ENCODE assay signal across 8 cellular contexts in the genomic region with DNA sequence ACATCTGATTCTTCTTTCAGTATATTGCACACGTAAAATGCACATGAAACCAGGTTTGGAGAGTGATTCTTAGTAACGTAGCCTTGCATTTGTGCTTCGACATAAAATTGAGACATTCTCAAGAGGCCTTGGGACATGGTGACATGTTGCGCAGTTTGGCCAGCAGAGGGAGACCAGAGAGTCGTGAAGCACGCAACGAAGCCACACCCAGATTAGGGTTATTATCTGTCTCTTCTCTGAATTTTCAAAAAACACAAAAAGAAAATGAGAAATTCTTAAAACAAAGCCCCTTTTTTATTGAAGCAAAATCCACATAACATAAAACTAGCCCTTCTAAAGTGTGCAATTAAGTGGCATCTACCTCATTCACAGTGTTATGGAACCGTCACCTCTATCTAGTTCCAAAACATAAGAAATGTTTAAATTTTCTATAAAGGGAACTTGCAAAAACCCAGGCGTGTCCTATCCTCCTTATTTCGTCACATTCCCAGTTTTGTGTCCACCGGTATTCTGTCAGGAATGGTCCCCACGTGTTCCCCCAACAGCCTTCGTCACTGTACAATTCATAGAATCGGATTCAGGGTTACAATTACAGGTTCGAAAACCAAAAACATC.
DNase-seq lines count a peak whose midpoint lies in the region; ATAC-seq and TF ChIP-seq lines count a peak whose summit lies in the region.

No MANE protein-coding gene starts in this region.

- peaks cover 56% of the 10 kb centered on the region for H3K4me1 Mint-ChIP-seq in chondrocyte (ENCODE audit: low read depth)

- no peaks in the 10 kb centered on the region for H3K27me3 ChIP-seq in layer of hippocampus (ENCODE audit: control insufficient read depth, insufficient read depth, low read length)

- H3K27me3 Mint-ChIP-seq in chondrocyte (ENCODE audit: low read depth): no peaks in the 10 kb centered on the region

- DNase-seq in H4 (ENCODE audit: low spot score) (peak; percentile 94), NCI-H2171 treated with DMSO at 0.1 percent for 48 hours (lab: John Stamatoyannopoulos, UW) (peak; percentile 74), chondrocyte (ENCODE audit: low spot score) (no peak)
- peak; percentile 62 for DNase-seq in activated CD4-positive, alpha-beta T cell treated with anti-CD3 and anti-CD28 coated beads for 1 hour
- peak; percentile 72 to 77 for DNase-seq in stimulated activated CD4-positive, alpha-beta T cell treated with anti-CD3 and anti-CD28 coated beads, Interleukin-2, amount 100 ng/mL, for 24 hours

- H3K27ac ChIP-seq in C4-2B: no peak overlapping the region; the same call in 1 of the 2 replicates
- H3K27ac ChIP-seq in layer of hippocampus (ENCODE audit: low read depth, low read length): peak overlapping the region; percentile 93

- no peak for ATAC-seq in GM19467 (IDR thresholded peaks at IDR 0.05; ENCODE audit: unreplicated experiment)

- peak overlapping the region; percentile 22 for H3K4me3 Mint-ChIP-seq in chondrocyte (ENCODE audit: unreplicated experiment)

- H3K36me3 Mint-ChIP-seq in chondrocyte (ENCODE audit: low read depth): no peaks in the 10 kb centered on the region

- H3K9me3 Mint-ChIP-seq in chondrocyte (ENCODE audit: low read depth): peaks cover 17% of the 10 kb centered on the region

- H3K27ac Mint-ChIP-seq in chondrocyte (ENCODE audit: unreplicated experiment): peak overlapping the region; percentile 99

- peak; percentile 89 for TF ChIP-seq CTCF in C4-2B (conservative IDR thresholded peaks at IDR 0.05)
- TF ChIP-seq CTCF in chondrocyte (IDR thresholded peaks at IDR 0.05): peak; percentile 84
